8 cellular contexts compared by ENCODE assay signal in the genomic region with DNA sequence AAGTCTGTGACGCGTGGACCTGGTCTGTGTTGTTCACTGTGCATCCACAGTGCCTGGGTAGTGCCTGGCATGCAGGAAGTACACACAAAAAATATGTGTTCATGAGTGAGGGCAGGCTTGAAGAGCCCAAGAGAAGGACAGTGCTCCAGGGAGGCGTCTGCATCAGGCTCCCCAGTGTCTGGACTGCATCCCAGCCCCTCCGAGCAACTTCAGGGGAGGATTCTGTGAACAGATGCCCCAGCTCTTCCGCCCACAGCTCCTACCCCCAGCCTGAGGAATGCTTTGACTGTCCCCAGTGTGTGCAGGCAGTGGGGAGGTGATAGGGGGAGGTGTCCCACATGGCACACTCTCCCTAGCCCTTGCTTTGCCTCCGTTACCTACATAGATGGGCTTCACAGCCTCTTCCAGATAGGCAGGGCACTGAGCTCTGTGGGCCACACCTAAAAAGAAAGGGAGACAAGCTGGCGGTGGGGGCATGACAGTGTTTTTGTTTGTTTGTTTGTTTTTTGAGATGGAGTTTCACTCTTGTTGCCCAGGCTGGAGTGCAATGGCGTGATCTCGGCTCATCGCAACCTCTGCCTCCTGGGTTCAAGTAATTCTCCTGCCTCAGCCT. TPM values are rescaled to one million over a fixed set of nuclear protein-coding genes. Genes with fewer than 3 reads are reported as not detected.
A peak's percentile ranks its signal among the peaks of the same experiment; 100 is the strongest.
DNase-seq lines count a peak whose midpoint lies in the region; FAIRE-seq and TF ChIP-seq lines count a peak whose summit lies in the region.
"Had no signal": no experiment of that assay in that cellular context is flagged by ENCODE, and none has a peak within 500 bp of the region (broad histone marks: within the 10 kb centered on the region; RNA-seq: fewer than 3 reads in every experiment).

No MANE protein-coding gene starts in this region.

- 53 to 59% (median 56%) methylated on average over 10 of the region's 10 CpGs for WGBS in small intestine, 3 donors

- peak; percentile 52 for DNase-seq in SW480 (ENCODE audit: low spot score)
- peak in 2 of 3 donors; percentile 21 to 22 for DNase-seq in immature natural killer cell
- peak; percentile 49 for DNase-seq in small intestine
- no peak for DNase-seq in NCI-H82 treated with DMSO at 0.1 percent for 48 hours (lab: John Stamatoyannopoulos, UW; ENCODE audit: unreplicated experiment)
- DNase-seq in stimulated activated CD4-positive, alpha-beta T cell treated with anti-CD3 and anti-CD28 coated beads, Interleukin-2, amount 100 ng/mL, for 48 hours = no peak
- DNase-seq in NCI-H446 treated with DMSO at 0.1 percent for 48 hours (lab: John Stamatoyannopoulos, UW) = no peak
- DNase-seq: dermis blood vessel endothelial cell had no signal

- H3K36me3 ChIP-seq in HEK293 (ENCODE audit: control insufficient read depth in 2 of 2, insufficient read depth in 1 of 2, low read length in 2 of 2) (no peaks in the 10 kb centered on the region), small intestine (ENCODE audit: control insufficient read depth in 2 of 2, insufficient read depth in 2 of 2, low read length in 2 of 2) (no peaks in the 10 kb centered on the region)

- peak overlapping the region; percentile 76 to 88 (median 80) for H3K4me3 Mint-ChIP-seq in immature natural killer cell

- FAIRE-seq in small intestine (lab: Jason Lieb, UNC) = no peak

- H3K9me3 Mint-ChIP-seq in immature natural killer cell = peaks cover 0 to 2% (median 0%) of the 10 kb centered on the region in 6 donors

- peaks cover 33 to 44% (median 40%) of the 10 kb centered on the region in 3 donors for H3K27me3 Mint-ChIP-seq in immature natural killer cell (ENCODE audit: low read depth in 3 of 3)

- peak overlapping the region; percentile 98 to 100 (median 100) for H3K27ac Mint-ChIP-seq in immature natural killer cell

- no peaks in the 10 kb centered on the region for H3K27me3 ChIP-seq in small intestine (ENCODE audit: control insufficient read depth in 2 of 2, insufficient read depth in 2 of 2, low read length in 2 of 2)

- peaks cover 100% of the 10 kb centered on the region in 2 donors for H3K4me1 Mint-ChIP-seq in immature natural killer cell

- H3K4me1 ChIP-seq in HEK293 (ENCODE audit: control insufficient read depth, insufficient read depth, low read length) = no peaks in the 10 kb centered on the region
- H3K4me1 ChIP-seq in small intestine (ENCODE audit: control insufficient read depth in 2 of 2, insufficient read depth in 1 of 2, low read depth in 1 of 2, low read length in 1 of 2) = peaks cover 28 to 48% of the 10 kb centered on the region in 2 donors

- CTCF ChIA-PET in HEK293 (lab: Yijun Ruan, JAX) = no interaction called here

- no peak for TF ChIP-seq CTCF in HEK293 (tag by site-specific recombination; IDR thresholded peaks at IDR 0.05)

- peaks cover 22 to 41% (median 34%) of the 10 kb centered on the region in 3 donors for H3K36me3 Mint-ChIP-seq in immature natural killer cell

- POLR2A ChIA-PET in HEK293 (lab: Yijun Ruan, JAX) = interaction anchor here (1.0 kb wide), 1 partner anchor 26 kb away, joined by 4 read pairs; a partner anchor contains a TSS

- H3K9me3 ChIP-seq in HEK293 (ENCODE audit: control insufficient read depth, insufficient read depth, low read depth, low read length) = no peaks in the 10 kb centered on the region
- H3K9me3 ChIP-seq in small intestine (ENCODE audit: control insufficient read depth, low read depth) = no peaks in the 10 kb centered on the region

- H3K4me3 ChIP-seq in HEK293 (ENCODE audit: low read depth, low read length) (no peak overlapping the region), small intestine (ENCODE audit: low read depth in 1 of 2, low read length in 2 of 2) (no peak overlapping the region)

- H3K27ac ChIP-seq in HEK293 (ENCODE audit: extremely low read depth, low read depth, low read length) = no peak overlapping the region
- H3K27ac ChIP-seq in small intestine (ENCODE audit: low read depth in 1 of 2, low read length in 1 of 2) = peak overlapping the region; percentile 75 to 82

TF ChIP-seq in HEK293, 187 proteins besides CTCF, POLR2A, EP300 and RAD21 (continues in another document):
- TF ChIP-seq, protein P1, sequence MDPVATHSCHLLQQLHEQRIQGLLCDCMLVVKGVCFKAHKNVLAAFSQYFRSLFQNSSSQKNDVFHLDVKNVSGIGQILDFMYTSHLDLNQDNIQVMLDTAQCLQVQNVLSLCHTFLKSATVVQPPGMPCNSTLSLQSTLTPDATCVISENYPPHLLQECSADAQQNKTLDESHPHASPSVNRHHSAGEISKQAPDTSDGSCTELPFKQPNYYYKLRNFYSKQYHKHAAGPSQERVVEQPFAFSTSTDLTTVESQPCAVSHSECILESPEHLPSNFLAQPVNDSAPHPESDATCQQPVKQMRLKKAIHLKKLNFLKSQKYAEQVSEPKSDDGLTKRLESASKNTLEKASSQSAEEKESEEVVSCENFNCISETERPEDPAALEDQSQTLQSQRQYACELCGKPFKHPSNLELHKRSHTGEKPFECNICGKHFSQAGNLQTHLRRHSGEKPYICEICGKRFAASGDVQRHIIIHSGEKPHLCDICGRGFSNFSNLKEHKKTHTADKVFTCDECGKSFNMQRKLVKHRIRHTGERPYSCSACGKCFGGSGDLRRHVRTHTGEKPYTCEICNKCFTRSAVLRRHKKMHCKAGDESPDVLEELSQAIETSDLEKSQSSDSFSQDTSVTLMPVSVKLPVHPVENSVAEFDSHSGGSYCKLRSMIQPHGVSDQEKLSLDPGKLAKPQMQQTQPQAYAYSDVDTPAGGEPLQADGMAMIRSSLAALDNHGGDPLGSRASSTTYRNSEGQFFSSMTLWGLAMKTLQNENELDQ (tag by site-specific recombination; IDR thresholded peaks at IDR 0.05; ENCODE audit: low read depth) = no peak
- TF ChIP-seq, protein P2, sequence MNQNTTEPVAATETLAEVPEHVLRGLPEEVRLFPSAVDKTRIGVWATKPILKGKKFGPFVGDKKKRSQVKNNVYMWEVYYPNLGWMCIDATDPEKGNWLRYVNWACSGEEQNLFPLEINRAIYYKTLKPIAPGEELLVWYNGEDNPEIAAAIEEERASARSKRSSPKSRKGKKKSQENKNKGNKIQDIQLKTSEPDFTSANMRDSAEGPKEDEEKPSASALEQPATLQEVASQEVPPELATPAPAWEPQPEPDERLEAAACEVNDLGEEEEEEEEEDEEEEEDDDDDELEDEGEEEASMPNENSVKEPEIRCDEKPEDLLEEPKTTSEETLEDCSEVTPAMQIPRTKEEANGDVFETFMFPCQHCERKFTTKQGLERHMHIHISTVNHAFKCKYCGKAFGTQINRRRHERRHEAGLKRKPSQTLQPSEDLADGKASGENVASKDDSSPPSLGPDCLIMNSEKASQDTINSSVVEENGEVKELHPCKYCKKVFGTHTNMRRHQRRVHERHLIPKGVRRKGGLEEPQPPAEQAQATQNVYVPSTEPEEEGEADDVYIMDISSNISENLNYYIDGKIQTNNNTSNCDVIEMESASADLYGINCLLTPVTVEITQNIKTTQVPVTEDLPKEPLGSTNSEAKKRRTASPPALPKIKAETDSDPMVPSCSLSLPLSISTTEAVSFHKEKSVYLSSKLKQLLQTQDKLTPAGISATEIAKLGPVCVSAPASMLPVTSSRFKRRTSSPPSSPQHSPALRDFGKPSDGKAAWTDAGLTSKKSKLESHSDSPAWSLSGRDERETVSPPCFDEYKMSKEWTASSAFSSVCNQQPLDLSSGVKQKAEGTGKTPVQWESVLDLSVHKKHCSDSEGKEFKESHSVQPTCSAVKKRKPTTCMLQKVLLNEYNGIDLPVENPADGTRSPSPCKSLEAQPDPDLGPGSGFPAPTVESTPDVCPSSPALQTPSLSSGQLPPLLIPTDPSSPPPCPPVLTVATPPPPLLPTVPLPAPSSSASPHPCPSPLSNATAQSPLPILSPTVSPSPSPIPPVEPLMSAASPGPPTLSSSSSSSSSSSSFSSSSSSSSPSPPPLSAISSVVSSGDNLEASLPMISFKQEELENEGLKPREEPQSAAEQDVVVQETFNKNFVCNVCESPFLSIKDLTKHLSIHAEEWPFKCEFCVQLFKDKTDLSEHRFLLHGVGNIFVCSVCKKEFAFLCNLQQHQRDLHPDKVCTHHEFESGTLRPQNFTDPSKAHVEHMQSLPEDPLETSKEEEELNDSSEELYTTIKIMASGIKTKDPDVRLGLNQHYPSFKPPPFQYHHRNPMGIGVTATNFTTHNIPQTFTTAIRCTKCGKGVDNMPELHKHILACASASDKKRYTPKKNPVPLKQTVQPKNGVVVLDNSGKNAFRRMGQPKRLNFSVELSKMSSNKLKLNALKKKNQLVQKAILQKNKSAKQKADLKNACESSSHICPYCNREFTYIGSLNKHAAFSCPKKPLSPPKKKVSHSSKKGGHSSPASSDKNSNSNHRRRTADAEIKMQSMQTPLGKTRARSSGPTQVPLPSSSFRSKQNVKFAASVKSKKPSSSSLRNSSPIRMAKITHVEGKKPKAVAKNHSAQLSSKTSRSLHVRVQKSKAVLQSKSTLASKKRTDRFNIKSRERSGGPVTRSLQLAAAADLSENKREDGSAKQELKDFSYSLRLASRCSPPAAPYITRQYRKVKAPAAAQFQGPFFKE (tag by site-specific recombination; IDR thresholded peaks at IDR 0.05; ENCODE audit: borderline replicate concordance) = no peak
- TF ChIP-seq, protein P3, sequence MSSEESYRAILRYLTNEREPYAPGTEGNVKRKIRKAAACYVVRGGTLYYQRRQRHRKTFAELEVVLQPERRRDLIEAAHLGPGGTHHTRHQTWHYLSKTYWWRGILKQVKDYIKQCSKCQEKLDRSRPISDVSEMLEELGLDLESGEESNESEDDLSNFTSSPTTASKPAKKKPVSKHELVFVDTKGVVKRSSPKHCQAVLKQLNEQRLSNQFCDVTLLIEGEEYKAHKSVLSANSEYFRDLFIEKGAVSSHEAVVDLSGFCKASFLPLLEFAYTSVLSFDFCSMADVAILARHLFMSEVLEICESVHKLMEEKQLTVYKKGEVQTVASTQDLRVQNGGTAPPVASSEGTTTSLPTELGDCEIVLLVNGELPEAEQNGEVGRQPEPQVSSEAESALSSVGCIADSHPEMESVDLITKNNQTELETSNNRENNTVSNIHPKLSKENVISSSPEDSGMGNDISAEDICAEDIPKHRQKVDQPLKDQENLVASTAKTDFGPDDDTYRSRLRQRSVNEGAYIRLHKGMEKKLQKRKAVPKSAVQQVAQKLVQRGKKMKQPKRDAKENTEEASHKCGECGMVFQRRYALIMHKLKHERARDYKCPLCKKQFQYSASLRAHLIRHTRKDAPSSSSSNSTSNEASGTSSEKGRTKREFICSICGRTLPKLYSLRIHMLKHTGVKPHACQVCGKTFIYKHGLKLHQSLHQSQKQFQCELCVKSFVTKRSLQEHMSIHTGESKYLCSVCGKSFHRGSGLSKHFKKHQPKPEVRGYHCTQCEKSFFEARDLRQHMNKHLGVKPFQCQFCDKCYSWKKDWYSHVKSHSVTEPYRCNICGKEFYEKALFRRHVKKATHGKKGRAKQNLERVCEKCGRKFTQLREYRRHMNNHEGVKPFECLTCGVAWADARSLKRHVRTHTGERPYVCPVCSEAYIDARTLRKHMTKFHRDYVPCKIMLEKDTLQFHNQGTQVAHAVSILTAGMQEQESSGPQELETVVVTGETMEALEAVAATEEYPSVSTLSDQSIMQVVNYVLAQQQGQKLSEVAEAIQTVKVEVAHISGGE (tag by site-specific recombination; conservative IDR thresholded peaks at IDR 0.05; ENCODE audit: low read depth) = no peak
- TF ChIP-seq ZNF341 (tag by site-specific recombination; IDR thresholded peaks at IDR 0.05; ENCODE audit: low read depth) = peak; percentile 64

RNA-seq across cellular contexts. Expression of a gene that starts 25.4 kb away (rescaled TPM):
- polyA plus RNA-seq in immature natural killer cell = 100 to 1,000 TPM; 349 to 460 (median 371) TPM
- polyA plus RNA-seq in small intestine = 10 to 100 TPM; 51.7 to 64.1 (median 54.0) TPM

Comparison
In these comparisons a context has a peak if more than half of its experiments do, and no peak if none do; other contexts are left out.
1. DNase-seq: peak in SW480 (single experiment), immature natural killer cell (2 of 3) and small intestine (single experiment); none in NCI-H82 treated with DMSO at 0.1 percent for 48 hours (single experiment), stimulated activated CD4-positive, alpha-beta T cell treated with anti-CD3 and anti-CD28 coated beads, Interleukin-2, amount 100 ng/mL, for 48 hours (0 of 2) and NCI-H446 treated with DMSO at 0.1 percent for 48 hours (single experiment).
2. RNA of a gene that starts 25.4 kb away (polyA plus RNA-seq): 349 to 460 TPM in immature natural killer cell; 51.7 to 64.1 TPM in small intestine; every median in the first group is over 4 times any median in the second.